In genomic region chr5:43947870-43948269, GRCh38 we compare ENCODE assay signal across 21 cellular contexts.
DNase-seq lines count a peak whose midpoint lies in the region; ATAC-seq, FAIRE-seq and TF ChIP-seq lines count a peak whose summit lies in the region.
"Had no signal": no experiment of that assay in that cellular context is flagged by ENCODE, and none has a peak within 500 bp of the region (broad histone marks: within the 10 kb centered on the region; RNA-seq: fewer than 3 reads in every experiment).

No MANE protein-coding gene starts in this region.

- H3K4me3 ChIP-seq in breast epithelium, result no peak overlapping the region
- H3K4me3 ChIP-seq in K562, result no peak overlapping the region
- no peak overlapping the region for H3K4me3 ChIP-seq in fibroblast of villous mesenchyme (ENCODE audit: low read depth, low read length)
- H3K4me3 ChIP-seq in vagina, result no peak overlapping the region
- H3K4me3 ChIP-seq in CD8-positive, alpha-beta T cell (ENCODE audit: low read depth, low read length), result no peak overlapping the region
- H3K4me3 ChIP-seq in spleen, result no peak overlapping the region

- TF ChIP-seq EP300 in K562 (IDR thresholded peaks at IDR 0.05; ENCODE audit: low read length), result no peak

- TF ChIP-seq CTCF in MCF 10A (IDR thresholded peaks at IDR 0.05; ENCODE audit: unreplicated experiment), result no peak
- TF ChIP-seq CTCF in breast epithelium (IDR thresholded peaks at IDR 0.05), result no peak
- TF ChIP-seq CTCF in K562 (IDR thresholded peaks at IDR 0.05 in 2 of 3, conservative IDR thresholded peaks at IDR 0.05 in 1 of 3; ENCODE audit: insufficient read depth in 2 of 3, low read depth in 1 of 3, low read length in 3 of 3), result no peak
- TF ChIP-seq CTCF in fibroblast of villous mesenchyme (IDR thresholded peaks at IDR 0.05; ENCODE audit: insufficient read depth, low read depth, low read length), result no peak
- TF ChIP-seq CTCF in vagina (IDR thresholded peaks at IDR 0.05), result no peak
- TF ChIP-seq CTCF in CD8-positive, alpha-beta T cell (IDR thresholded peaks at IDR 0.05), result no peak
- TF ChIP-seq CTCF in spleen (IDR thresholded peaks at IDR 0.05 in 8 of 11, conservative IDR thresholded peaks at IDR 0.05 in 3 of 11), result no peak

- no peaks in the 10 kb centered on the region for H4K20me1 ChIP-seq in K562 (replicated peaks; ENCODE audit: control insufficient read depth, insufficient read depth, low read length)

- H3K27ac ChIP-seq in breast epithelium, result no peak overlapping the region
- H3K27ac ChIP-seq in K562 (ENCODE audit: extremely low read depth, low read depth, low read length), result no peak overlapping the region
- H3K27ac ChIP-seq in vagina, result peak overlapping the region; percentile 31
- no peak overlapping the region for H3K27ac ChIP-seq in CD8-positive, alpha-beta T cell (ENCODE audit: low read depth, low read length)
- H3K27ac ChIP-seq in spleen, result no peak overlapping the region

- H3K4me1 ChIP-seq in breast epithelium (no peaks in the 10 kb centered on the region), K562 (replicated peaks in 1 of 2; ENCODE audit: control insufficient read depth in 2 of 2, insufficient read depth in 2 of 2, low read length in 2 of 2) (no peaks in the 10 kb centered on the region), vagina (no peaks in the 10 kb centered on the region), spleen (no peaks in the 10 kb centered on the region)
- H3K4me1 ChIP-seq in CD8-positive, alpha-beta T cell (ENCODE audit: insufficient read depth, low read length), result no peaks in the 10 kb centered on the region

- H3K4me2 ChIP-seq in K562 (ENCODE audit: insufficient read depth, low read length), result no peak overlapping the region

- DNase-seq in MCF 10A (ENCODE audit: unreplicated experiment) (peak; percentile 2), breast epithelium (ENCODE audit: low spot score in 2 of 2) (no peak), K562 (ENCODE audit: extremely low read depth in 1 of 4, low spot score in 3 of 4) (no peak), fibroblast of villous mesenchyme (ENCODE audit: low read depth) (peak; percentile 8), vagina (ENCODE audit: extremely low spot score in 2 of 2) (no peak), spleen (no peak)
- DNase-seq in CD8-positive, alpha-beta T cell, result no peak
- DNase-seq: 8988T; COR-L47; DMS153; EL; NCI-H1105; NCI-H1694 treated with DMSO at 0.1 percent for 48 hours; NCI-H2107; NCI-H2227 treated with DMSO at 0.1 percent for 48 hours; NCI-H526; NK-92 treated with Interleukin-12 subunit alpha and Interleukin-12 subunit beta, amount 100 ng/mL, for 24 hours; SHP77 treated with DMSO at 0.1 percent for 48 hours had no signal

- no peaks in the 10 kb centered on the region for H3K27me3 ChIP-seq in breast epithelium
- no peaks in the 10 kb centered on the region for H3K27me3 ChIP-seq in K562 (ENCODE audit: control insufficient read depth in 2 of 2, insufficient read depth in 2 of 2, low read length in 2 of 2)
- no peaks in the 10 kb centered on the region for H3K27me3 ChIP-seq in vagina
- no peaks in the 10 kb centered on the region for H3K27me3 ChIP-seq in CD8-positive, alpha-beta T cell (ENCODE audit: insufficient read depth, low read length)
- no peaks in the 10 kb centered on the region for H3K27me3 ChIP-seq in spleen (replicated peaks in 1 of 7)

- H3K9ac ChIP-seq in K562 (ENCODE audit: insufficient read depth in 1 of 2, low read depth in 2 of 2, low read length in 2 of 2), result no peak overlapping the region

- no peaks in the 10 kb centered on the region for H3K9me3 Mint-ChIP-seq in MCF 10A (ENCODE audit: unreplicated experiment)
- peaks cover 13% of the 10 kb centered on the region for H3K9me3 Mint-ChIP-seq in CD8-positive, alpha-beta T cell

- no peaks in the 10 kb centered on the region for H3K36me3 Mint-ChIP-seq in MCF 10A (ENCODE audit: insufficient read depth, unreplicated experiment)
- no peaks in the 10 kb centered on the region for H3K36me3 Mint-ChIP-seq in CD8-positive, alpha-beta T cell
- H3K36me3 Mint-ChIP-seq: CD14-positive monocyte had no signal

- TF ChIP-seq POLR2A in breast epithelium (IDR thresholded peaks at IDR 0.05) (no peak), K562 (conservative IDR thresholded peaks at IDR 0.05) (no peak), vagina (IDR thresholded peaks at IDR 0.05) (no peak), spleen (IDR thresholded peaks at IDR 0.05) (no peak)

- CTCF ChIA-PET in MCF 10A (lab: Yijun Ruan, JAX), result no interaction called here
- CTCF ChIA-PET in K562 (lab: Yijun Ruan, JAX; ENCODE audit: low intra/inter-chr PET ratio), result no interaction called here
- CTCF ChIA-PET in CD8-positive, alpha-beta T cell (lab: Charles Lee), result no interaction called here

- BruUV-seq in MCF 10A (replicated peaks; lab: Mats Ljungman, UMichigan), result no TSS peak
- BruUV-seq in K562 (replicated peaks; lab: Mats Ljungman, UMichigan), result no TSS peak

- no peaks in the 10 kb centered on the region for H3K36me3 ChIP-seq in breast epithelium
- no peaks in the 10 kb centered on the region for H3K36me3 ChIP-seq in K562 (ENCODE audit: control insufficient read depth, insufficient read depth, low read length)
- no peaks in the 10 kb centered on the region for H3K36me3 ChIP-seq in vagina
- H3K36me3 ChIP-seq in CD8-positive, alpha-beta T cell (ENCODE audit: insufficient read depth, low read length), result no peaks in the 10 kb centered on the region
- H3K36me3 ChIP-seq in spleen, result no peaks in the 10 kb centered on the region

- intact Hi-C loops in MCF 10A (cut with micrococcal nuclease), result no loop called here
- intact Hi-C loops in breast epithelium (cut with DNase I; ENCODE audit: low total_unique reads), result no loop called here
- intact Hi-C loops in K562 (cut with micrococcal nuclease), result no loop called here
- intact Hi-C loops in vagina (cut with DNase I), result no loop called here
- intact Hi-C loops in CD8-positive, alpha-beta T cell (cut with DNase I, micrococcal nuclease), result no loop called here
- intact Hi-C loops in spleen (cut with DNase I; ENCODE audit: low total_unique reads), result no loop called here

- WGBS in K562 (ENCODE audit: insufficient coverage, low coverage, missing lambda C conversion rate), result 0% methylated on average over 3 of the region's 3 CpGs
- 62 to 83% (median 74%) methylated on average over 3 of the region's 3 CpGs for WGBS in spleen, 5 donors

- H3K9me3 ChIP-seq in breast epithelium, result peaks cover 4 to 12% of the 10 kb centered on the region in 2 donors
- 0 out of 2 replicates have a peak, but pooled peaks cover 1% of the 10 kb centered on the region for H3K9me3 ChIP-seq in K562 (replicated peaks; ENCODE audit: control insufficient read depth, insufficient read depth, low read depth, low read length)
- no peaks in the 10 kb centered on the region for H3K9me3 ChIP-seq in vagina
- H3K9me3 ChIP-seq in CD8-positive, alpha-beta T cell (ENCODE audit: low read length), result no peaks in the 10 kb centered on the region
- H3K9me3 ChIP-seq in spleen, result peaks cover 0 to 37% (median 24%) of the 10 kb centered on the region in 8 donors

- H2AFZ ChIP-seq in K562 (ENCODE audit: low read depth, low read length), result no peak overlapping the region

- no peaks in the 10 kb centered on the region for H3K27me3 Mint-ChIP-seq in MCF 10A (ENCODE audit: insufficient read depth, unreplicated experiment)
- no peaks in the 10 kb centered on the region for H3K27me3 Mint-ChIP-seq in CD8-positive, alpha-beta T cell (ENCODE audit: low read depth)

- POLR2A ChIA-PET in MCF 10A (lab: Yijun Ruan, JAX), result no interaction called here
- POLR2A ChIA-PET in K562 (lab: Yijun Ruan, JAX), result no interaction called here
- POLR2A ChIA-PET in CD8-positive, alpha-beta T cell (lab: Charles Lee), result no interaction called here

- no peak overlapping the region for H3K4me3 Mint-ChIP-seq in MCF 10A (ENCODE audit: unreplicated experiment)
- no peak overlapping the region for H3K4me3 Mint-ChIP-seq in CD8-positive, alpha-beta T cell
- H3K4me3 Mint-ChIP-seq: CD14-positive monocyte had no signal

- in situ Hi-C loops in K562 (cut with MboI), result no loop called here

- peaks cover 12% of the 10 kb centered on the region for H3K4me1 Mint-ChIP-seq in MCF 10A (ENCODE audit: insufficient read depth, unreplicated experiment)
- no peaks in the 10 kb centered on the region for H3K4me1 Mint-ChIP-seq in CD8-positive, alpha-beta T cell (ENCODE audit: low read depth)
- H3K4me1 Mint-ChIP-seq: CD14-positive monocyte had no signal

- H3K9me1 ChIP-seq in K562 (ENCODE audit: control insufficient read depth, insufficient read depth, low read length), result no peaks in the 10 kb centered on the region

- no peaks in the 10 kb centered on the region for H3K79me2 ChIP-seq in K562 (ENCODE audit: control insufficient read depth, insufficient read depth, low read length)

- no peak for TF ChIP-seq RAD21 in K562 (CRISPR knock-in tag; conservative IDR thresholded peaks at IDR 0.05 in 1 of 2, IDR thresholded peaks at IDR 0.05 in 1 of 2)

- FAIRE-seq in K562 (lab: Jason Lieb, UNC), result no peak

- peak overlapping the region; percentile 64 for H3K27ac Mint-ChIP-seq in MCF 10A (ENCODE audit: low read depth, unreplicated experiment)
- H3K27ac Mint-ChIP-seq in CD8-positive, alpha-beta T cell, result no peak overlapping the region
- H3K27ac Mint-ChIP-seq: CD14-positive monocyte had no signal

- ATAC-seq in K562 (no peak), GM18873 (IDR thresholded peaks at IDR 0.05; ENCODE audit: low FRiP score, unreplicated experiment) (no peak)
- no peak for ATAC-seq in CD8-positive, alpha-beta T cell
- ATAC-seq: HCT116 had no signal

TF ChIP-seq in K562, 482 proteins besides CTCF, POLR2A, EP300 and RAD21:
- TF ChIP-seq ZNF274 (IDR thresholded peaks at IDR 0.05; ENCODE audit: borderline replicate concordance, low read depth, low read length) (no peak), TFE3 (CRISPR knock-in tag; IDR thresholded peaks at IDR 0.05) (peak; percentile 79), MTF1 (CRISPR knock-in tag; IDR thresholded peaks at IDR 0.05; ENCODE audit: borderline replicate concordance) (no peak)
TF ChIP-seq in K562: peak in this region for 1.

Comparison
In these comparisons a context has a peak if more than half of its experiments do, and no peak if none do; other contexts are left out.
1. DNase-seq: peak in MCF 10A (single experiment) and fibroblast of villous mesenchyme (single experiment); none in breast epithelium (0 of 2), K562 (0 of 4), vagina (0 of 2), CD8-positive, alpha-beta T cell (0 of 7) and spleen (single experiment).